In genomic region chr1:23562138-23562819, GRCh38 we compare ENCODE assay signal across 1 cellular context.
TF ChIP-seq lines count a peak whose summit lies in the region.

No MANE protein-coding gene starts in this region.

TF ChIP-seq in HepG2, 621 proteins besides CTCF, POLR2A, EP300 and RAD21 (continued from another document and continues in another):
- TF ChIP-seq ZFP91 (CRISPR knock-in tag; IDR thresholded peaks at IDR 0.05; ENCODE audit: borderline replicate concordance) = 0 out of 2 replicates have a peak, but pooled peaks have one; percentile 37
- TF ChIP-seq SPEN (CRISPR knock-in tag; IDR thresholded peaks at IDR 0.05; ENCODE audit: low read depth) = peak; percentile 65; the same call in 1 of the 2 replicates
- peak; percentile 92 for TF ChIP-seq FOXA3 (CRISPR knock-in tag; IDR thresholded peaks at IDR 0.05)
- TF ChIP-seq ZNF772 (CRISPR knock-in tag; IDR thresholded peaks at IDR 0.05) = no peak
- TF ChIP-seq KDM5B (CRISPR knock-in tag; IDR thresholded peaks at IDR 0.05; ENCODE audit: borderline replicate concordance) = no peak
- TF ChIP-seq ZC3H4 (CRISPR knock-in tag; IDR thresholded peaks at IDR 0.05; ENCODE audit: borderline replicate concordance) = no peak
- TF ChIP-seq THAP8 (CRISPR knock-in tag; IDR thresholded peaks at IDR 0.05; ENCODE audit: borderline replicate concordance) = no peak
- TF ChIP-seq GLMP (CRISPR knock-in tag; IDR thresholded peaks at IDR 0.05; ENCODE audit: borderline replicate concordance) = no peak
- TF ChIP-seq PAX8 (CRISPR knock-in tag; IDR thresholded peaks at IDR 0.05; ENCODE audit: borderline replicate concordance) = no peak
- TF ChIP-seq ZNF10 (CRISPR knock-in tag; IDR thresholded peaks at IDR 0.05; ENCODE audit: borderline replicate concordance, low read depth) = no peak
- peak; percentile 62; the same call in 1 of the 2 replicates for TF ChIP-seq ZNF614 (CRISPR knock-in tag; IDR thresholded peaks at IDR 0.05; ENCODE audit: borderline replicate concordance)
- no peak for TF ChIP-seq ZNF142 (CRISPR knock-in tag; IDR thresholded peaks at IDR 0.05)
- no peak for TF ChIP-seq ZNF639 (CRISPR knock-in tag; conservative IDR thresholded peaks at IDR 0.05)
- no peak for TF ChIP-seq ZNF263 (CRISPR knock-in tag; IDR thresholded peaks at IDR 0.05)
- no peak for TF ChIP-seq THAP9 (CRISPR knock-in tag; IDR thresholded peaks at IDR 0.05; ENCODE audit: borderline replicate concordance)
- peak; percentile 44; the same call in 1 of the 2 replicates for TF ChIP-seq ATF7 (IDR thresholded peaks at IDR 0.05)
- TF ChIP-seq ATF7 (CRISPR knock-in tag; IDR thresholded peaks at IDR 0.05) = peak; percentile 78
- peak; percentile 54 for TF ChIP-seq U2AF1 (optimal IDR thresholded peaks at IDR 0.05; ENCODE audit: low read depth, low read length)
- TF ChIP-seq ZMYM3 (CRISPR knock-in tag; IDR thresholded peaks at IDR 0.05) = peak; percentile 58; the same call in 1 of the 2 replicates
- TF ChIP-seq NR2F2 (IDR thresholded peaks at IDR 0.05; ENCODE audit: borderline replicate concordance, low read depth) = no peak
- no peak for TF ChIP-seq ZSCAN12 (CRISPR knock-in tag; IDR thresholded peaks at IDR 0.05)
- TF ChIP-seq ELF1 (CRISPR knock-in tag; IDR thresholded peaks at IDR 0.05) = 0 out of 2 replicates have a peak, but pooled peaks have one; percentile 31
- TF ChIP-seq ZNF326 (CRISPR knock-in tag; IDR thresholded peaks at IDR 0.05; ENCODE audit: borderline replicate concordance) = no peak
- TF ChIP-seq KAT8 (CRISPR knock-in tag; IDR thresholded peaks at IDR 0.05) = peak; percentile 57
- no peak for TF ChIP-seq ZEB1 (IDR thresholded peaks at IDR 0.05; ENCODE audit: insufficient replicate concordance, low read depth)
- TF ChIP-seq MLX (CRISPR knock-in tag; IDR thresholded peaks at IDR 0.05) = peak; percentile 51; the same call in 1 of the 2 replicates
- no peak for TF ChIP-seq POLR2AphosphoS5 (IDR thresholded peaks at IDR 0.05; ENCODE audit: low read depth, low read length)
- no peak for TF ChIP-seq ZNF720 (CRISPR knock-in tag; IDR thresholded peaks at IDR 0.05)
- peak; percentile 68; the same call in 1 of the 2 replicates for TF ChIP-seq FOXJ3 (CRISPR knock-in tag; IDR thresholded peaks at IDR 0.05; ENCODE audit: borderline replicate concordance)
- TF ChIP-seq STAT5B (CRISPR knock-in tag; IDR thresholded peaks at IDR 0.05) = no peak
- TF ChIP-seq HBP1 (CRISPR knock-in tag; IDR thresholded peaks at IDR 0.05; ENCODE audit: low read depth) = 0 out of 2 replicates have a peak, but pooled peaks have one; percentile 38
- peak; percentile 89 for TF ChIP-seq SOX5 (CRISPR knock-in tag; IDR thresholded peaks at IDR 0.05; ENCODE audit: borderline replicate concordance)
- TF ChIP-seq PHF21A (CRISPR knock-in tag; IDR thresholded peaks at IDR 0.05) = peak; percentile 81
- no peak for TF ChIP-seq GTF2F1 (IDR thresholded peaks at IDR 0.05; ENCODE audit: low read length)
- peak; percentile 46; the same call in 1 of the 2 replicates for TF ChIP-seq ZNF788 (CRISPR knock-in tag; IDR thresholded peaks at IDR 0.05; ENCODE audit: borderline replicate concordance)
- TF ChIP-seq NFKBIZ (CRISPR knock-in tag; IDR thresholded peaks at IDR 0.05) = no peak
- no peak for TF ChIP-seq TOPORS (CRISPR knock-in tag; IDR thresholded peaks at IDR 0.05)
- peak; percentile 66; the same call in 1 of the 2 replicates for TF ChIP-seq ZBTB42 (CRISPR knock-in tag; IDR thresholded peaks at IDR 0.05)
- peak; percentile 54; the same call in 1 of the 2 replicates for TF ChIP-seq HMG20A (CRISPR knock-in tag; IDR thresholded peaks at IDR 0.05; ENCODE audit: borderline replicate concordance)
- TF ChIP-seq MBD4 (IDR thresholded peaks at IDR 0.05; ENCODE audit: borderline replicate concordance, low read length) = no peak
- TF ChIP-seq FOSL2 (CRISPR knock-in tag; IDR thresholded peaks at IDR 0.05) = peak; percentile 75
- TF ChIP-seq ZNF362 (CRISPR knock-in tag; IDR thresholded peaks at IDR 0.05; ENCODE audit: borderline replicate concordance) = peak; percentile 48; the same call in 1 of the 2 replicates
